ENCODE assay signal across 11 cellular contexts in the genomic region with DNA sequence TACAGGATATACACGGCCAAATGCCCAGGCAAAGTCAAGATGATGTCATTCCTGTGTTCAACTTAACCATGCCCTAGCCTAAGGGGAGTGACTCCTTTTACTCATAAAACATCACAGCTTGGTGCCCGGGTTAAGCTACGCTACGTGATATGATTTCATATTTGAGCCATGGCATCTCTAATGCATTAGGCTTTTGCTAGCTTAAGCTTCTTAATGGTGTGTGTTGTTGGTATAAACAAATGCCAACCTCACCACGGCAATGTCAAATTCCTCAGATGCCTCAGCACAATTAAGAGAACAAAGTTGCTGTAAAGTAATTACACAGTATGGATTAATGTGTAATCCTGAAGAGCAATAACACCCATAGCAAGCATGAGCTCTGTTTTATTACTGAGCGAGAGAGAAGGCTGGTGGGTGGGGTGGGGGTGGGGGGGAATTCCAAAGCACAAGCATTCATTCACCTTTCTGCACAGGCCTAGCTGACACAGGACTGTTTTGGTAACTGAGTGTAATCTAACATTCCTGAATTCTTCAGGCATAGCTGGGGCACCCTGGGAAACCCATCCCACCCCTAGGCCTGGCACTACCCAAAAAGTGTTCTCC. TPM values are rescaled to one million over a fixed set of nuclear protein-coding genes. Genes with fewer than 3 reads are reported as not detected.
DNase-seq lines count a peak whose midpoint lies in the region; ATAC-seq, FAIRE-seq and TF ChIP-seq lines count a peak whose summit lies in the region.
"Had no signal": no experiment of that assay in that cellular context is flagged by ENCODE, and none has a peak within 500 bp of the region (broad histone marks: within the 10 kb centered on the region; RNA-seq: fewer than 3 reads in every experiment).

No MANE protein-coding gene starts in this region.

- FAIRE-seq in H54 (lab: Jason Lieb, UNC) (peak; percentile 69), D721Med (lab: Jason Lieb, UNC) (no peak)

- POLR2A ChIA-PET in GM10248 (lab: Yijun Ruan, JAX) = no interaction called here

- no peaks in the 10 kb centered on the region for H3K9me3 Mint-ChIP-seq in activated naive CD4-positive, alpha-beta T cell treated with anti-CD3 and anti-CD28 coated beads, Interleukin-2, amount 10 ng/mL, durations not matched to agents 7 days and 5 days

- no peaks in the 10 kb centered on the region for H3K9me3 ChIP-seq in RWPE2 (ENCODE audit: severe bottlenecking)
- no peaks in the 10 kb centered on the region for H3K9me3 ChIP-seq in tibial nerve
- H3K9me3 ChIP-seq: spleen had no signal

- no peak overlapping the region for H3K4me3 Mint-ChIP-seq in activated naive CD4-positive, alpha-beta T cell treated with anti-CD3 and anti-CD28 coated beads, Interleukin-2, amount 10 ng/mL, durations not matched to agents 7 days and 5 days
- H3K4me3 Mint-ChIP-seq: activated CD8-positive, alpha-beta memory T cell treated with anti-CD3 and anti-CD28 coated beads, Interleukin-2, amount 10 ng/mL, durations not matched to agents 7 days and 5 days had no signal

- H3K4me3 ChIP-seq in RWPE2 (ENCODE audit: severe bottlenecking) = no peak overlapping the region
- H3K4me3 ChIP-seq in fibroblast of pulmonary artery (replicated peaks; ENCODE audit: low read depth, low read length) = no peak overlapping the region
- no peak overlapping the region for H3K4me3 ChIP-seq in tibial nerve
- H3K4me3 ChIP-seq: spleen had no signal

- H3K36me3 Mint-ChIP-seq in activated naive CD4-positive, alpha-beta T cell treated with anti-CD3 and anti-CD28 coated beads, Interleukin-2, amount 10 ng/mL, durations not matched to agents 7 days and 5 days = no peaks in the 10 kb centered on the region
- H3K36me3 Mint-ChIP-seq: activated CD8-positive, alpha-beta memory T cell treated with anti-CD3 and anti-CD28 coated beads, Interleukin-2, amount 10 ng/mL, durations not matched to agents 7 days and 5 days had no signal

- CTCF ChIA-PET in GM10248 (lab: Yijun Ruan, JAX) = interaction anchor here (0.9 kb wide), 1 partner anchor 28 kb away, joined by 3 read pairs; no protein-coding TSS in a partner anchor
- CTCF ChIA-PET in activated naive CD4-positive, alpha-beta T cell treated with anti-CD3 and anti-CD28 coated beads, Interleukin-2, amount 10 ng/mL, durations not matched to agents 7 days and 5 days (lab: Charles Lee) = no interaction called here

- ATAC-seq in RWPE2 (ENCODE audit: low read depth) (peak; percentile 98), omental fat pad (ENCODE audit: low FRiP score) (peak; percentile 83)
- ATAC-seq: activated CD8-positive, alpha-beta memory T cell treated with anti-CD3 and anti-CD28 coated beads, Interleukin-2, amount 10 ng/mL, durations not matched to agents 7 days and 5 days had no signal

- H3K4me1 Mint-ChIP-seq in activated naive CD4-positive, alpha-beta T cell treated with anti-CD3 and anti-CD28 coated beads, Interleukin-2, amount 10 ng/mL, durations not matched to agents 7 days and 5 days = no peaks in the 10 kb centered on the region
- H3K4me1 Mint-ChIP-seq: activated CD8-positive, alpha-beta memory T cell treated with anti-CD3 and anti-CD28 coated beads, Interleukin-2, amount 10 ng/mL, durations not matched to agents 7 days and 5 days had no signal

- WGBS in tibial nerve, 2 donors = 49 to 65% methylated on average over 6 of the region's 6 CpGs

- no peak for TF ChIP-seq EP300 in tibial nerve (IDR thresholded peaks at IDR 0.05)

- H3K27me3 ChIP-seq in RWPE2 (ENCODE audit: insufficient read depth, poor library complexity, severe bottlenecking) (no peaks in the 10 kb centered on the region), tibial nerve (no peaks in the 10 kb centered on the region)
- H3K27me3 ChIP-seq: spleen had no signal

- no peak overlapping the region for H3K27ac Mint-ChIP-seq in activated naive CD4-positive, alpha-beta T cell treated with anti-CD3 and anti-CD28 coated beads, Interleukin-2, amount 10 ng/mL, durations not matched to agents 7 days and 5 days
- H3K27ac Mint-ChIP-seq: activated CD8-positive, alpha-beta memory T cell treated with anti-CD3 and anti-CD28 coated beads, Interleukin-2, amount 10 ng/mL, durations not matched to agents 7 days and 5 days had no signal

- no peak for TF ChIP-seq CTCF in RWPE2 (IDR thresholded peaks at IDR 0.05; ENCODE audit: poor library complexity, severe bottlenecking)
- no peak for TF ChIP-seq CTCF in fibroblast of pulmonary artery (IDR thresholded peaks at IDR 0.05; ENCODE audit: low read length, missing control alignments)
- no peak for TF ChIP-seq CTCF in omental fat pad (IDR thresholded peaks at IDR 0.05)
- no peak for TF ChIP-seq CTCF in D721Med (IDR thresholded peaks at IDR 0.05; ENCODE audit: insufficient read depth, missing control alignments)
- TF ChIP-seq CTCF in GM10248 (IDR thresholded peaks at IDR 0.05; ENCODE audit: control extremely low read depth, extremely low read depth, low read depth, missing control alignments) = no peak
- TF ChIP-seq CTCF in tibial nerve (IDR thresholded peaks at IDR 0.05) = no peak

- no peaks in the 10 kb centered on the region for H3K4me1 ChIP-seq in RWPE2 (ENCODE audit: insufficient read depth, poor library complexity, severe bottlenecking)
- H3K4me1 ChIP-seq in tibial nerve = peaks cover 0 to 3% (median 0%) of the 10 kb centered on the region in 4 donors

- H3K27ac ChIP-seq in RWPE2 (ENCODE audit: poor library complexity, severe bottlenecking) (no peak overlapping the region), tibial nerve (no peak overlapping the region)
- H3K27ac ChIP-seq: spleen had no signal

- no peaks in the 10 kb centered on the region for H3K36me3 ChIP-seq in RWPE2 (ENCODE audit: low read depth)
- H3K36me3 ChIP-seq in tibial nerve = no peaks in the 10 kb centered on the region
- H3K36me3 ChIP-seq: spleen had no signal

- peaks cover 3% of the 10 kb centered on the region for H3K27me3 Mint-ChIP-seq in activated naive CD4-positive, alpha-beta T cell treated with anti-CD3 and anti-CD28 coated beads, Interleukin-2, amount 10 ng/mL, durations not matched to agents 7 days and 5 days

- DNase-seq in H54 (ENCODE audit: insufficient read length, low spot score) (peak; percentile 33), RWPE2 (ENCODE audit: low spot score) (no peak), fibroblast of pulmonary artery (ENCODE audit: low read depth) (peak; percentile 14), omental fat pad (ENCODE audit: low spot score) (no peak), D721Med (ENCODE audit: insufficient read length, low spot score) (no peak), GM10248 (ENCODE audit: extremely low spot score) (no peak), tibial nerve (ENCODE audit: low spot score in 2 of 2) (no peak)
- DNase-seq in activated naive CD4-positive, alpha-beta T cell treated with anti-CD3 and anti-CD28 coated beads, Interleukin-2, amount 10 ng/mL, durations not matched to agents 7 days and 5 days = no peak
- DNase-seq: activated CD8-positive, alpha-beta memory T cell treated with anti-CD3 and anti-CD28 coated beads, Interleukin-2, amount 10 ng/mL, durations not matched to agents 7 days and 5 days; spleen had no signal

- no peak for TF ChIP-seq POLR2A in H54 (IDR thresholded peaks at IDR 0.05; ENCODE audit: low read depth, low read length)
- TF ChIP-seq POLR2A in tibial nerve (IDR thresholded peaks at IDR 0.05) = no peak

RNA-seq across cellular contexts. Expression of gene CNKSR3, which starts 44.7 kb away (rescaled TPM):
- total RNA-seq in omental fat pad = 10 to 100 TPM in 1 of 4 donors, 1 to 10 TPM in 3; 3.9 to 13.8 (median 5.5) TPM
- total RNA-seq in tibial nerve = 10 to 100 TPM; 11.7 to 22.7 (median 13.7) TPM
- total RNA-seq: activated CD8-positive, alpha-beta memory T cell treated with anti-CD3 and anti-CD28 coated beads, Interleukin-2, amount 10 ng/mL, durations not matched to agents 7 days and 5 days; T-helper 2 cell treated with Interferon-gamma antibody and Interleukin-4, amounts not matched to agents 100 ng/mL and 5 ng/mL, for 36 hours had no signal

Comparison
In these comparisons a context has a peak if more than half of its experiments do, and no peak if none do; other contexts are left out.
1. DNase-seq: peak in H54 (single experiment) and fibroblast of pulmonary artery (single experiment); none in RWPE2 (single experiment), omental fat pad (single experiment), D721Med (single experiment), GM10248 (single experiment), tibial nerve (0 of 2) and activated naive CD4-positive, alpha-beta T cell treated with anti-CD3 and anti-CD28 coated beads, Interleukin-2, amount 10 ng/mL, durations not matched to agents 7 days and 5 days (single experiment).